Comparison of ENCODE assay signal across 8 cellular contexts in the genomic region with DNA sequence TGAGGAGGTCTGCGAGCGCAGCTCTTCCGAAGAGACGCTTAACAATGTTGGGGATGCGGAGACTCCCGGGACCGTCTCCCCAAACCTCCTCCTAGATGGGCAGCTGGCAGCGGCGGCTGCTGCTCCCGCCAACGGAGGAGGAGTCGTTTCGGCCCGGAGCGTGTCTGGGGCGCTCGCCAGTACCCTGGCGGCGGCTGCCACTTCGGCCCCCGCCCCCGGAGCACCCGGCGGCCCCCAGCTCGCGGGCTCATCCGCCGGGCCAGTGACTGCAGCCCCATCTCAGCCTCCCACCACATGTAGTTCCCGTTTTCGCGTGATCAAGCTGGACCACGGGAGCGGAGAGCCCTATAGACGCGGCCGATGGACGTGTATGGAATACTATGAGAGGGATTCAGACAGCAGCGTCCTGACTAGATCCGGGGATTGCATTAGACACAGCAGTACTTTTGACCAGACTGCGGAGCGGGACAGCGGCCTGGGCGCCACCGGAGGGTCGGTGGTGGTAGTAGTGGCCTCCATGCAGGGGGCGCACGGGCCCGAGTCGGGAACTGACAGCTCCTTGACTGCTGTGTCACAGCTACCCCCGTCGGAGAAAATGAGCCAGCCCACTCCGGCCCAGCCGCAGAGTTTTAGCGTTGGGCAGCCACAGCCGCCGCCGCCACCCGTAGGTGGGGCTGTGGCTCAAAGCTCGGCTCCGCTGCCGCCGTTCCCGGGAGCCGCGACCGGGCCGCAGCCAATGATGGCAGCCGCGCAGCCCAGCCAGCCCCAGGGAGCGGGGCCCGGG. TPM values are rescaled to one million over a fixed set of nuclear protein-coding genes. Genes with fewer than 3 reads are reported as not detected.
DNase-seq lines count a peak whose midpoint lies in the region; ATAC-seq lines count a peak whose summit lies in the region.

No MANE protein-coding gene starts in this region.

- peak overlapping the region; percentile 87 to 100 for H3K4me3 ChIP-seq in muscle layer of duodenum (ENCODE audit: low read depth in 1 of 2, low read length in 2 of 2)

- H3K36me3 ChIP-seq in muscle layer of duodenum (ENCODE audit: control insufficient read depth in 1 of 2, insufficient read depth in 2 of 2, low read length in 2 of 2): peaks cover 0 to 25% of the 10 kb centered on the region in 2 donors

- H3K9me3 ChIP-seq in muscle layer of duodenum (ENCODE audit: control insufficient read depth in 1 of 2, low read length in 2 of 2): no peaks in the 10 kb centered on the region

- peak; percentile 61 for DNase-seq in AG20443 (ENCODE audit: low spot score)
- DNase-seq in NOMO-1 treated with DMSO at 0.1 percent for 48 hours (lab: John Stamatoyannopoulos, UW; ENCODE audit: unreplicated experiment): peak; percentile 69
- DNase-seq in activated T-cell treated with anti-CD3 and anti-CD28 coated beads, Interleukin-2, amount 50 U/mL, for 1 hour: peak; percentile 80
- peak; percentile 17 to 61 (median 48) for DNase-seq in stimulated activated naive CD4-positive, alpha-beta T cell (lab: John Stamatoyannopoulos, UW)

- no peaks in the 10 kb centered on the region for H3K27me3 ChIP-seq in muscle layer of duodenum (ENCODE audit: low read depth, low read length)

- peaks cover 3 to 7% of the 10 kb centered on the region in 2 donors for H3K4me1 ChIP-seq in muscle layer of duodenum (ENCODE audit: control insufficient read depth in 1 of 2, insufficient read depth in 2 of 2, low read length in 2 of 2)

- ATAC-seq in GM18867 (IDR thresholded peaks at IDR 0.05; ENCODE audit: unreplicated experiment) (peak; percentile 32), HG03175 (IDR thresholded peaks at IDR 0.05; ENCODE audit: unreplicated experiment) (peak; percentile 28), esophagus mucosa (peak; percentile 55)

- peak overlapping the region; percentile 99 for H3K27ac ChIP-seq in muscle layer of duodenum (ENCODE audit: low read length)

RNA-seq across cellular contexts. Expression of gene TSC22D2, which starts 1.6 kb away (rescaled TPM):
- 28.1 TPM for total RNA-seq in esophagus mucosa

Comparison
In these comparisons a context has a peak if more than half of its experiments do, and no peak if none do; other contexts are left out.
1. Peak in every context shown above with its lines: DNase-seq, ATAC-seq, H3K4me3 ChIP-seq and H3K27ac ChIP-seq.